In genomic region chr6:26157150-26157837, GRCh38 we compare ENCODE assay signal across 8 cellular contexts.
A peak's percentile ranks its signal among the peaks of the same experiment; 100 is the strongest.
DNase-seq lines count a peak whose midpoint lies in the region; ATAC-seq and TF ChIP-seq lines count a peak whose summit lies in the region.

No MANE protein-coding gene starts in this region.

- H3K9me3 Mint-ChIP-seq in CD14-positive monocyte (peaks cover 0 to 6% (median 0%) of the 10 kb centered on the region in 7 donors), neural progenitor cell (peaks cover 2% of the 10 kb centered on the region)
- H3K9me3 Mint-ChIP-seq in activated T-cell treated with anti-CD3 and anti-CD28 coated beads, Interleukin-2, amount 50 U/mL, for 24 hours, result no peaks in the 10 kb centered on the region

- H4K20me1 ChIP-seq in OCI-LY1 (ENCODE audit: insufficient read depth, low read length) (no peaks in the 10 kb centered on the region), neural progenitor cell (ENCODE audit: low read depth) (peaks cover 43% of the 10 kb centered on the region)

- H3K9me2 ChIP-seq in OCI-LY1 (ENCODE audit: low read depth, low read length), result no peaks in the 10 kb centered on the region

- H3K27me3 ChIP-seq in OCI-LY1 (ENCODE audit: insufficient read depth, low read length), result no peaks in the 10 kb centered on the region
- H3K27me3 ChIP-seq in neural progenitor cell, result no peaks in the 10 kb centered on the region
- no peaks in the 10 kb centered on the region for H3K27me3 ChIP-seq in thymus (ENCODE audit: control insufficient read depth, insufficient read depth)

- no peaks in the 10 kb centered on the region for H3K79me2 ChIP-seq in OCI-LY1 (ENCODE audit: insufficient read depth, low read length)
- H3K79me2 ChIP-seq in neural progenitor cell (ENCODE audit: low read depth), result peaks cover 52% of the 10 kb centered on the region

- H3K4me3 Mint-ChIP-seq in CD14-positive monocyte (peak overlapping the region; percentile 92 to 93), neural progenitor cell (peak overlapping the region; percentile 98)
- H3K4me3 Mint-ChIP-seq in activated T-cell treated with anti-CD3 and anti-CD28 coated beads, Interleukin-2, amount 50 U/mL, for 24 hours, result peak overlapping the region; percentile 86

- peaks cover 4% of the 10 kb centered on the region; the same call in 1 of the 2 replicates for H3F3A ChIP-seq in OCI-LY1 (ENCODE audit: insufficient read depth, low read length)
- H3F3A ChIP-seq in neural progenitor cell (ENCODE audit: low read depth), result peaks cover 39% of the 10 kb centered on the region

- H3K36me3 ChIP-seq in OCI-LY1 (ENCODE audit: insufficient read depth, low read length) (no peaks in the 10 kb centered on the region), neural progenitor cell (no peaks in the 10 kb centered on the region), thymus (ENCODE audit: control insufficient read depth, insufficient read depth) (no peaks in the 10 kb centered on the region)

- ATAC-seq in GM19328 (IDR thresholded peaks at IDR 0.05; ENCODE audit: unreplicated experiment) (peak; percentile 9), HG03457 (IDR thresholded peaks at IDR 0.05; ENCODE audit: unreplicated experiment) (peak; percentile 8)

- H2AFZ ChIP-seq in OCI-LY1 (ENCODE audit: low read length) (no peak overlapping the region), neural progenitor cell (replicated peaks) (no peak overlapping the region)

- H3K9me3 ChIP-seq in OCI-LY1 (ENCODE audit: low read length) (no peaks in the 10 kb centered on the region), neural progenitor cell (ENCODE audit: low read depth) (no peaks in the 10 kb centered on the region), thymus (ENCODE audit: control insufficient read depth) (no peaks in the 10 kb centered on the region)

- H3K36me3 Mint-ChIP-seq in CD14-positive monocyte (peaks cover 0 to 3% of the 10 kb centered on the region in 2 donors), neural progenitor cell (peaks cover 3% of the 10 kb centered on the region)
- H3K36me3 Mint-ChIP-seq in activated T-cell treated with anti-CD3 and anti-CD28 coated beads, Interleukin-2, amount 50 U/mL, for 24 hours (ENCODE audit: low read depth), result peaks cover 22% of the 10 kb centered on the region

- H3K9ac ChIP-seq in OCI-LY1 (ENCODE audit: low read length), result peak overlapping the region; percentile 97
- peak overlapping the region; percentile 85 for H3K9ac ChIP-seq in neural progenitor cell

- H3K27me3 Mint-ChIP-seq in CD14-positive monocyte (ENCODE audit: low read depth in 3 of 3) (no peaks in the 10 kb centered on the region), neural progenitor cell (ENCODE audit: insufficient read depth, low read depth) (peaks cover 7% of the 10 kb centered on the region)
- no peaks in the 10 kb centered on the region for H3K27me3 Mint-ChIP-seq in activated T-cell treated with anti-CD3 and anti-CD28 coated beads, Interleukin-2, amount 50 U/mL, for 24 hours

- intact Hi-C loops in CD14-positive monocyte (cut with micrococcal nuclease), result loop anchor here (2.0 to 10.0 kb wide), 4 partner anchors 14 to 52 kb away; a partner anchor contains a TSS

- H3K4me1 ChIP-seq in OCI-LY1 (ENCODE audit: insufficient read depth, low read length, severe bottlenecking), result peaks cover 39% of the 10 kb centered on the region
- no peaks in the 10 kb centered on the region for H3K4me1 ChIP-seq in neural progenitor cell
- peaks cover 2% of the 10 kb centered on the region for H3K4me1 ChIP-seq in thymus (ENCODE audit: control insufficient read depth, insufficient read depth, low read length)

- peak overlapping the region; percentile 75 for H3K4me2 ChIP-seq in OCI-LY1 (ENCODE audit: low read length)
- peak overlapping the region; percentile 86 for H3K4me2 ChIP-seq in neural progenitor cell

- TF ChIP-seq CTCF in CD14-positive monocyte (IDR thresholded peaks at IDR 0.05), result no peak
- no peak for TF ChIP-seq CTCF in OCI-LY1 (IDR thresholded peaks at IDR 0.05; ENCODE audit: low read length)
- TF ChIP-seq CTCF in fibroblast of pulmonary artery (IDR thresholded peaks at IDR 0.05; ENCODE audit: low read length, missing control alignments), result no peak
- no peak for TF ChIP-seq CTCF in neural progenitor cell (IDR thresholded peaks at IDR 0.05)

- H3K27ac Mint-ChIP-seq in CD14-positive monocyte, result peak overlapping the region; percentile 92 to 100 (median 98)
- peak overlapping the region; percentile 96 for H3K27ac Mint-ChIP-seq in activated T-cell treated with anti-CD3 and anti-CD28 coated beads, Interleukin-2, amount 50 U/mL, for 24 hours
- peak overlapping the region; percentile 93 for H3K27ac Mint-ChIP-seq in neural progenitor cell

- H3K4me1 Mint-ChIP-seq in CD14-positive monocyte (peaks cover 36% of the 10 kb centered on the region), neural progenitor cell (peaks cover 23% of the 10 kb centered on the region)
- peaks cover 49% of the 10 kb centered on the region for H3K4me1 Mint-ChIP-seq in activated T-cell treated with anti-CD3 and anti-CD28 coated beads, Interleukin-2, amount 50 U/mL, for 24 hours (ENCODE audit: low read depth)

- peak; percentile 59 for DNase-seq in CD14-positive monocyte (ENCODE audit: low spot score)
- DNase-seq in activated T-cell treated with anti-CD3 and anti-CD28 coated beads, Interleukin-2, amount 50 U/mL, for 24 hours, result no peak
- no peak for DNase-seq in fibroblast of pulmonary artery (ENCODE audit: low read depth)
- DNase-seq in neural progenitor cell (ENCODE audit: low spot score), result peak; percentile 92

- H3K4me3 ChIP-seq in OCI-LY1 (ENCODE audit: low read depth, low read length, poor library complexity, severe bottlenecking) (peak overlapping the region; percentile 76), fibroblast of pulmonary artery (replicated peaks; ENCODE audit: low read depth, low read length) (peak overlapping the region; percentile 70), neural progenitor cell (peak overlapping the region; percentile 97), thymus (ENCODE audit: low read length) (peak overlapping the region; percentile 77)

- WGBS in thymus, result under 1% methylated on average over 29 of the region's 29 CpGs

- H3K27ac ChIP-seq in OCI-LY1 (ENCODE audit: low read depth, low read length, poor library complexity, severe bottlenecking) (peak overlapping the region; percentile 99), neural progenitor cell (peak overlapping the region; percentile 93), thymus (ENCODE audit: low read depth) (peak overlapping the region; percentile 100)

Comparison
In these comparisons a context has a peak if more than half of its experiments do, and no peak if none do; other contexts are left out.
1. DNase-seq: peak in CD14-positive monocyte (single experiment) and neural progenitor cell (single experiment); none in activated T-cell treated with anti-CD3 and anti-CD28 coated beads, Interleukin-2, amount 50 U/mL, for 24 hours (single experiment) and fibroblast of pulmonary artery (single experiment).
2. Peak in every context shown above with its lines, with median percentiles within 50 percentile points of each other: H3K27ac Mint-ChIP-seq, H3K4me3 Mint-ChIP-seq, H3K27ac ChIP-seq and H3K4me3 ChIP-seq.